14 cellular contexts compared by ENCODE assay signal in genomic region chr12:52042706-52043385, GRCh38. TPM values are rescaled to one million over a fixed set of nuclear protein-coding genes. Genes with fewer than 3 reads are reported as not detected.
DNase-seq lines count a peak whose midpoint lies in the region; ATAC-seq and TF ChIP-seq lines count a peak whose summit lies in the region.
"Had no signal": no experiment of that assay in that cellular context is flagged by ENCODE, and none has a peak within 500 bp of the region (broad histone marks: within the 10 kb centered on the region; RNA-seq: fewer than 3 reads in every experiment).

No MANE protein-coding gene starts in this region.

- no peak overlapping the region for H2AFZ ChIP-seq in GM23248
- H2AFZ ChIP-seq in neural progenitor cell (replicated peaks): no peak overlapping the region

- no peak for DNase-seq in GM23248
- DNase-seq in NCI-H510A (lab: John Stamatoyannopoulos, UW): peak; percentile 41
- no peak for DNase-seq in dorsolateral prefrontal cortex
- no peak for DNase-seq in NOMO-1 treated with dmso at 0.1 percent for 144 hours (lab: John Stamatoyannopoulos, UW; ENCODE audit: unreplicated experiment)
- no peak for DNase-seq in CD8-positive, alpha-beta T cell
- no peak for DNase-seq in NCI-H774 (lab: John Stamatoyannopoulos, UW)
- no peak for DNase-seq in neural progenitor cell (ENCODE audit: low spot score)
- DNase-seq: activated CD4-positive, alpha-beta memory T cell treated with anti-CD3 and anti-CD28 coated beads, Interleukin-2, amount 10 ng/mL, durations not matched to agents 7 days and 5 days; effector memory CD4-positive, alpha-beta T cell; head of caudate nucleus; mesenchymal stem cell; NCI-H524 had no signal

- no peak overlapping the region for H3K4me3 ChIP-seq in GM23248
- no peak overlapping the region for H3K4me3 ChIP-seq in dorsolateral prefrontal cortex
- H3K4me3 ChIP-seq in skeletal muscle tissue (ENCODE audit: low read length in 3 of 3): peak overlapping the region; percentile 47 to 99 (median 85)
- no peak overlapping the region for H3K4me3 ChIP-seq in CD8-positive, alpha-beta T cell (ENCODE audit: low read depth, low read length)
- no peak overlapping the region for H3K4me3 ChIP-seq in neural progenitor cell

- in situ Hi-C loops in GM23248 (cut with MboI): no loop called here

- no peaks in the 10 kb centered on the region for H3K9me2 ChIP-seq in GM23248 (ENCODE audit: insufficient read depth)

- no peaks in the 10 kb centered on the region for H3K36me3 Mint-ChIP-seq in CD8-positive, alpha-beta T cell
- peaks cover 6% of the 10 kb centered on the region for H3K36me3 Mint-ChIP-seq in neural progenitor cell

- no peak overlapping the region for H3K4me3 Mint-ChIP-seq in CD8-positive, alpha-beta T cell
- H3K4me3 Mint-ChIP-seq in neural progenitor cell: no peak overlapping the region
- H3K4me3 Mint-ChIP-seq: activated CD4-positive, alpha-beta memory T cell treated with anti-CD3 and anti-CD28 coated beads, Interleukin-2, amount 10 ng/mL, durations not matched to agents 7 days and 5 days had no signal

- intact Hi-C loops in dorsolateral prefrontal cortex (cut with DNase I): loop anchor here in 1 of 2 donors (10.0 kb wide), 1 partner anchor 962 kb away; the partner anchor contains the start of gene EIF4B
- intact Hi-C loops in CD8-positive, alpha-beta T cell (cut with DNase I, micrococcal nuclease): no loop called here

- H3K9me3 ChIP-seq in GM23248 (ENCODE audit: low read depth) (no peaks in the 10 kb centered on the region), skeletal muscle tissue (ENCODE audit: control insufficient read depth in 3 of 3, low read length in 3 of 3) (no peaks in the 10 kb centered on the region), neural progenitor cell (ENCODE audit: low read depth) (no peaks in the 10 kb centered on the region)
- no peaks in the 10 kb centered on the region for H3K9me3 ChIP-seq in CD8-positive, alpha-beta T cell (ENCODE audit: low read length)

- no peak overlapping the region for H3K4me2 ChIP-seq in GM23248 (ENCODE audit: unreplicated experiment)
- no peak overlapping the region for H3K4me2 ChIP-seq in neural progenitor cell

- H3K4me1 ChIP-seq in GM23248 (ENCODE audit: insufficient read depth) (peaks cover 23% of the 10 kb centered on the region), skeletal muscle tissue (ENCODE audit: control insufficient read depth in 3 of 3, insufficient read depth in 3 of 3, low read length in 3 of 3) (peaks cover 65 to 83% (median 82%) of the 10 kb centered on the region in 3 donors), neural progenitor cell (no peaks in the 10 kb centered on the region)
- H3K4me1 ChIP-seq in CD8-positive, alpha-beta T cell (ENCODE audit: insufficient read depth, low read length): peaks cover 33% of the 10 kb centered on the region

- TF ChIP-seq CTCF in dorsolateral prefrontal cortex (IDR thresholded peaks at IDR 0.05 in 54 of 56, conservative IDR thresholded peaks at IDR 0.05 in 2 of 56; ENCODE audit: low read depth in 1 of 56, partially characterized antibody in 56 of 56) (no peak), neural progenitor cell (IDR thresholded peaks at IDR 0.05) (no peak)
- TF ChIP-seq CTCF in CD8-positive, alpha-beta T cell (IDR thresholded peaks at IDR 0.05): no peak

- CTCF ChIA-PET in CD8-positive, alpha-beta T cell (lab: Charles Lee): interaction anchor here (1.2 to 47.8 kb wide), 3 partner anchors 27 to 39 kb away, joined by 3 to 1615 read pairs (median 5); partner anchors contain the start of genes ATG101 and TAMALIN

- POLR2A ChIA-PET in CD8-positive, alpha-beta T cell (lab: Charles Lee): interaction anchor here (1.0 to 1.6 kb wide), 3 partner anchors 10 to 38 kb away, joined by 3 read pairs; no protein-coding TSS in a partner anchor

- H3K27ac Mint-ChIP-seq in CD8-positive, alpha-beta T cell: no peak overlapping the region
- no peak overlapping the region for H3K27ac Mint-ChIP-seq in neural progenitor cell

- no peak for ATAC-seq in CD8-positive, alpha-beta T cell

- H3K27me3 Mint-ChIP-seq in CD8-positive, alpha-beta T cell (ENCODE audit: low read depth): no peaks in the 10 kb centered on the region
- H3K27me3 Mint-ChIP-seq in neural progenitor cell (ENCODE audit: insufficient read depth, low read depth): peaks cover 9% of the 10 kb centered on the region
- H3K27me3 Mint-ChIP-seq: activated CD4-positive, alpha-beta memory T cell treated with anti-CD3 and anti-CD28 coated beads, Interleukin-2, amount 10 ng/mL, durations not matched to agents 7 days and 5 days had no signal

- peaks cover 6% of the 10 kb centered on the region for H3K79me2 ChIP-seq in GM23248 (ENCODE audit: insufficient read depth)
- no peaks in the 10 kb centered on the region for H3K79me2 ChIP-seq in neural progenitor cell (ENCODE audit: low read depth)

- H3K9ac ChIP-seq in GM23248: no peak overlapping the region
- peak overlapping the region; percentile 61 to 100 (median 91) for H3K9ac ChIP-seq in skeletal muscle tissue (ENCODE audit: low read depth in 1 of 3, low read length in 3 of 3)
- H3K9ac ChIP-seq in neural progenitor cell: no peak overlapping the region

- WGBS in GM23248 (ENCODE audit: low coverage in 1 of 2, low lambda C conversion rate in 2 of 2, missing lambda C conversion rate in 2 of 2), 2 experiments: 65 to 75% methylated on average over 8 of the region's 8 CpGs

- peaks cover 20% of the 10 kb centered on the region for H3K4me1 Mint-ChIP-seq in CD8-positive, alpha-beta T cell (ENCODE audit: low read depth)
- peaks cover 16% of the 10 kb centered on the region for H3K4me1 Mint-ChIP-seq in neural progenitor cell

- H4K20me1 ChIP-seq in GM23248 (ENCODE audit: insufficient read depth) (no peaks in the 10 kb centered on the region), neural progenitor cell (ENCODE audit: low read depth) (peaks cover 41% of the 10 kb centered on the region)

- peaks cover 27% of the 10 kb centered on the region; the same call in 1 of the 2 replicates for H3F3A ChIP-seq in GM23248 (ENCODE audit: insufficient read depth)
- H3F3A ChIP-seq in neural progenitor cell (ENCODE audit: low read depth): peaks cover 13% of the 10 kb centered on the region

- H3K27me3 ChIP-seq in GM23248 (replicated peaks; ENCODE audit: insufficient read depth) (no peaks in the 10 kb centered on the region), dorsolateral prefrontal cortex (no peaks in the 10 kb centered on the region), skeletal muscle tissue (ENCODE audit: control insufficient read depth in 3 of 3, insufficient read depth in 3 of 3, low read length in 3 of 3) (no peaks in the 10 kb centered on the region), neural progenitor cell (peaks cover 15% of the 10 kb centered on the region)
- no peaks in the 10 kb centered on the region for H3K27me3 ChIP-seq in CD8-positive, alpha-beta T cell (ENCODE audit: insufficient read depth, low read length)

- H3K9me3 Mint-ChIP-seq in CD8-positive, alpha-beta T cell: no peaks in the 10 kb centered on the region
- no peaks in the 10 kb centered on the region for H3K9me3 Mint-ChIP-seq in neural progenitor cell
- H3K9me3 Mint-ChIP-seq: activated CD4-positive, alpha-beta memory T cell treated with anti-CD3 and anti-CD28 coated beads, Interleukin-2, amount 10 ng/mL, durations not matched to agents 7 days and 5 days had no signal

- no peaks in the 10 kb centered on the region for H3K36me3 ChIP-seq in GM23248 (ENCODE audit: low read depth)
- H3K36me3 ChIP-seq in skeletal muscle tissue (ENCODE audit: control insufficient read depth in 3 of 3, insufficient read depth in 3 of 3, low read length in 3 of 3): peaks cover 0 to 29% (median 0%) of the 10 kb centered on the region in 3 donors
- no peaks in the 10 kb centered on the region for H3K36me3 ChIP-seq in CD8-positive, alpha-beta T cell (ENCODE audit: insufficient read depth, low read length)
- H3K36me3 ChIP-seq in neural progenitor cell: no peaks in the 10 kb centered on the region

- H3K27ac ChIP-seq in GM23248 (peak overlapping the region; percentile 98; the same call in 1 of the 2 replicates), dorsolateral prefrontal cortex (peak overlapping the region in 51 of 59 donors; percentile 9 to 93 (median 77)), skeletal muscle tissue (ENCODE audit: low read depth, low read length) (peak overlapping the region; percentile 99), neural progenitor cell (no peak overlapping the region)
- H3K27ac ChIP-seq in CD8-positive, alpha-beta T cell (ENCODE audit: low read depth, low read length): no peak overlapping the region

RNA-seq across cellular contexts. Expression of gene NR4A1, which starts 8.4 kb away (rescaled TPM):
- total RNA-seq in GM23248 (2014; rRNA removed; shearing (Covaris generic)): 12.5 and 13.1 TPM in 2 replicates
- polyA plus RNA-seq in GM23248 (2016; fragmentation: Nextera tagmentation; extraction: Ambion mirVana): 10.2 and 11.1 TPM in 2 replicates
- total RNA-seq in dorsolateral prefrontal cortex (100 to 1,000 TPM in 5 of 120 experiments, 10 to 100 TPM in 115; 13.1 to 194 (median 28.9) TPM), skeletal muscle tissue (24.5 TPM), neural progenitor cell (ENCODE audit: low replicate concordance) (8.2 and 13.0 TPM in 2 replicates)
- total RNA-seq in CD8-positive, alpha-beta T cell: 10 to 100 TPM; 59.7 to 60.0 TPM

RNA-seq across cellular contexts. Expression of gene ATG101, which starts 26.9 kb away (rescaled TPM):
- 113 and 139 TPM in 2 replicates for total RNA-seq in GM23248 (2014; rRNA removed; shearing (Covaris generic))
- polyA plus RNA-seq in GM23248 (2016; fragmentation: Nextera tagmentation; extraction: Ambion mirVana): 77.3 and 77.9 TPM in 2 replicates
- 10 to 100 TPM; 19.6 to 42.5 (median 31.5) TPM for total RNA-seq in dorsolateral prefrontal cortex
- 34.4 TPM for total RNA-seq in skeletal muscle tissue
- total RNA-seq in CD8-positive, alpha-beta T cell: 10 to 100 TPM; 19.1 to 19.3 TPM
- total RNA-seq in neural progenitor cell (ENCODE audit: low replicate concordance): 19.8 and 33.7 TPM in 2 replicates

RNA-seq across cellular contexts. Expression of gene TAMALIN, which starts 36.1 kb away (rescaled TPM):
- total RNA-seq in GM23248 (2014; rRNA removed; shearing (Covaris generic)): 2.2 and 5.9 TPM in 2 replicates
- polyA plus RNA-seq in GM23248 (2016; fragmentation: Nextera tagmentation; extraction: Ambion mirVana): not detected in 2 replicates
- total RNA-seq in dorsolateral prefrontal cortex (100 to 1,000 TPM in 3 of 120 experiments, 10 to 100 TPM in 117; 27.0 to 168 (median 54.0) TPM), skeletal muscle tissue (9.4 TPM), neural progenitor cell (ENCODE audit: low replicate concordance) (1.1 and 7.4 TPM in 2 replicates)
- 100 to 1,000 TPM; 603 to 632 TPM for total RNA-seq in CD8-positive, alpha-beta T cell

RNA-seq across cellular contexts. Expression of gene SMIM41, which starts 36.7 kb away (rescaled TPM):
- not detected in 2 replicates for total RNA-seq in GM23248 (2014; rRNA removed; shearing (Covaris generic))
- polyA plus RNA-seq in GM23248 (2016; fragmentation: Nextera tagmentation; extraction: Ambion mirVana): not detected in 2 replicates
- total RNA-seq in dorsolateral prefrontal cortex (1 to 10 TPM in 2 of 120 experiments, under 1 TPM in 10, not detected in 108; 0.33 to 3.7 (median 0.55) TPM), skeletal muscle tissue (not detected), neural progenitor cell (ENCODE audit: low replicate concordance) (not detected in 2 replicates)
- total RNA-seq in CD8-positive, alpha-beta T cell: under 1 TPM in 1 of 2 experiments, not detected in 1; 0.22 TPM
- total RNA-seq: activated CD4-positive, alpha-beta memory T cell treated with anti-CD3 and anti-CD28 coated beads, Interleukin-2, amount 10 ng/mL, durations not matched to agents 7 days and 5 days; LHCN-M2 had no signal

Comparison
In these comparisons a context has a peak if more than half of its experiments do, and no peak if none do; other contexts are left out.
1. H3K27ac ChIP-seq: peak in GM23248 (single experiment), dorsolateral prefrontal cortex (51 of 59) and skeletal muscle tissue (single experiment); none in CD8-positive, alpha-beta T cell (single experiment) and neural progenitor cell (single experiment).
2. H3K4me3 ChIP-seq: peak in skeletal muscle tissue (3 of 3); none in GM23248 (single experiment), dorsolateral prefrontal cortex (0 of 59), CD8-positive, alpha-beta T cell (single experiment) and neural progenitor cell (single experiment).
3. H3K9ac ChIP-seq: peak in skeletal muscle tissue (3 of 3); none in GM23248 (single experiment) and neural progenitor cell (single experiment).